Comparison of ENCODE assay signal across 14 cellular contexts in genomic region chr5:10367586-10367985, GRCh38.
"Had no signal": no experiment of that assay in that cellular context is flagged by ENCODE, and none has a peak within 500 bp of the region (broad histone marks: within the 10 kb centered on the region; RNA-seq: fewer than 3 reads in every experiment).

No MANE protein-coding gene starts in this region.

- H3K4me3 Mint-ChIP-seq: natural killer cell; stimulated activated naive B cell treated with anti-CD40 and anti-IgM and Interleukin-4, amounts not matched to agents 10 μg/mL and 1 μg/mL and 100 μg/mL, for 72 hours had no signal

- H3K36me3 ChIP-seq: esophagus muscularis mucosa, prostate gland, sigmoid colon had no signal

- H3K9me3 ChIP-seq: esophagus muscularis mucosa, mucosa of descending colon, prostate gland, sigmoid colon had no signal

- H3K27me3 ChIP-seq: esophagus muscularis mucosa, sigmoid colon had no signal

- DNase-seq: activated CD4-positive, alpha-beta T cell treated with anti-CD3 and anti-CD28 coated beads, Interleukin-2, amount 50 U/mL, for 4 hours; activated CD4-positive, CD25-positive, alpha-beta regulatory T cell treated with anti-CD3 and anti-CD28 coated beads, Interleukin-2, amount 50 U/mL, for 72 hours; activated T-cell treated with anti-CD3 and anti-CD28 coated beads, Interleukin-2, amount 50 U/mL, for 48 hours; head of caudate nucleus; left colon; mucosa of descending colon; natural killer cell; occipital lobe; sigmoid colon; stimulated activated CD4-positive, alpha-beta T cell treated with anti-CD3 and anti-CD28 coated beads, Interleukin-2, amount 100 ng/mL, for 24 hours; stimulated activated naive B cell treated with anti-CD40 and anti-IgM and Interleukin-4, amounts not matched to agents 10 μg/mL and 1 μg/mL and 100 μg/mL, for 72 hours; trophoblast cell had no signal

- H3K36me3 Mint-ChIP-seq: natural killer cell had no signal

- H3K4me3 ChIP-seq: esophagus muscularis mucosa, mucosa of descending colon, prostate gland, sigmoid colon had no signal

- ATAC-seq: natural killer cell; stimulated activated naive B cell treated with anti-CD40 and anti-IgM and Interleukin-4, amounts not matched to agents 10 μg/mL and 1 μg/mL and 100 μg/mL, for 72 hours had no signal

- H3K4me1 ChIP-seq: prostate gland had no signal

- H3K27me3 Mint-ChIP-seq: stimulated activated naive B cell treated with anti-CD40 and anti-IgM and Interleukin-4, amounts not matched to agents 10 μg/mL and 1 μg/mL and 100 μg/mL, for 72 hours had no signal
